Comparison of ENCODE assay signal across 1 cellular context in the genomic region with DNA sequence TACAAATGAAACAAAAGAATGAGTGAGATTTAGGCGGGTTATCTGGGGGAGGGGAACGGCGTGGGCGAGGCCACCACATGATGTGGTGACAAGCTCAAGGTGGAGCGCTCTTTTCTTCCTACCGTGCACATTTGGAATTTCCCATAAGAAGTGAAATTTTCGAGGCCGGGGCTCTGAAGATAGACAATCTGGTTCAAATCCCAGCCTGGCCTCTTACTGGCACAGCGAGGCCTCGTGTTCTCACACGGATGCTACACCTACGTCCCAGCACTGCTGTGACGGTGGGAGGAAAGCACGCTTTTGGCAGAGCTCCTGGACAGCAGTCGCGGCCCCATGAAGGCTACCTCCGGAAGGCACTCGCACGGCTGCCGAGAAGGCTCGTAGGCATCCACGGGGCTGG.
TF ChIP-seq lines count a peak whose summit lies in the region.

No MANE protein-coding gene starts in this region.

TF ChIP-seq in H1, 55 proteins besides CTCF, POLR2A, EP300 and RAD21:
- no peak for TF ChIP-seq TCF12 (IDR thresholded peaks at IDR 0.05; ENCODE audit: low read depth, low read length)
- no peak for TF ChIP-seq JUND (IDR thresholded peaks at IDR 0.05; ENCODE audit: low read length)
- TF ChIP-seq CHD2 (IDR thresholded peaks at IDR 0.05; ENCODE audit: low read length): no peak
- TF ChIP-seq RBBP5 (IDR thresholded peaks at IDR 0.05; ENCODE audit: borderline replicate concordance, low read depth, low read length): no peak
- no peak for TF ChIP-seq SP1 (IDR thresholded peaks at IDR 0.05; ENCODE audit: low read depth, low read length)
- no peak for TF ChIP-seq KDM1A (IDR thresholded peaks at IDR 0.05; ENCODE audit: borderline replicate concordance, low read length)
- TF ChIP-seq YY1 (IDR thresholded peaks at IDR 0.05; ENCODE audit: low read depth, low read length): no peak
- no peak for TF ChIP-seq MAFK (IDR thresholded peaks at IDR 0.05; ENCODE audit: low read depth, low read length)
- TF ChIP-seq NANOG (IDR thresholded peaks at IDR 0.05; ENCODE audit: insufficient read depth, low read depth, low read length, poor library complexity, severe bottlenecking): no peak
- no peak for TF ChIP-seq EZH2 (IDR thresholded peaks at IDR 0.05; ENCODE audit: low read depth, low read length, severe bottlenecking)
- TF ChIP-seq SRF (IDR thresholded peaks at IDR 0.05; ENCODE audit: low read depth, low read length): no peak
- no peak for TF ChIP-seq BACH1 (IDR thresholded peaks at IDR 0.05; ENCODE audit: low read length)
